ENCODE assay signal across 11 cellular contexts in genomic region chr4:2415881-2416563, GRCh38. TPM values are rescaled to one million over a fixed set of nuclear protein-coding genes. Genes with fewer than 3 reads are reported as not detected.
DNase-seq lines count a peak whose midpoint lies in the region; ATAC-seq, FAIRE-seq and TF ChIP-seq lines count a peak whose summit lies in the region.
"Had no signal": no experiment of that assay in that cellular context is flagged by ENCODE, and none has a peak within 500 bp of the region (broad histone marks: within the 10 kb centered on the region; RNA-seq: fewer than 3 reads in every experiment).

No MANE protein-coding gene starts in this region.

- TF ChIP-seq CTCF in astrocyte (IDR thresholded peaks at IDR 0.05; ENCODE audit: insufficient read depth, low read depth, low read length) (no peak), left lung (IDR thresholded peaks at IDR 0.05) (no peak)

- no peaks in the 10 kb centered on the region for H3K9me3 ChIP-seq in astrocyte (ENCODE audit: insufficient read depth, low read depth, low read length)
- H3K9me3 ChIP-seq in left lung, result no peaks in the 10 kb centered on the region
- H3K9me3 ChIP-seq: testis had no signal

- H3K9me3 Mint-ChIP-seq in activated T-cell treated with anti-CD3 and anti-CD28 coated beads, Interleukin-2, amount 50 U/mL, for 24 hours, result no peaks in the 10 kb centered on the region
- H3K9me3 Mint-ChIP-seq in astrocyte (ENCODE audit: unreplicated experiment), result peaks cover 10% of the 10 kb centered on the region

- H3K4me2 ChIP-seq in astrocyte (ENCODE audit: low read length), result peak overlapping the region; percentile 97

- H3K36me3 ChIP-seq in astrocyte (ENCODE audit: insufficient read depth, low read length) (no peaks in the 10 kb centered on the region), left lung (no peaks in the 10 kb centered on the region)

- ATAC-seq in left lung (no peak), HG03196 (IDR thresholded peaks at IDR 0.05; ENCODE audit: unreplicated experiment) (no peak)

- DNase-seq in activated T-cell treated with anti-CD3 and anti-CD28 coated beads, Interleukin-2, amount 50 U/mL, for 24 hours, result no peak
- DNase-seq in activated T-cell treated with anti-CD3 and anti-CD28 coated beads, Interleukin-2, amount 50 U/mL, for 1 hour, result no peak
- DNase-seq in astrocyte (ENCODE audit: low read depth) (no peak), left lung (peak in 1 of 2 donors; percentile 49), superior temporal gyrus (ENCODE audit: extremely low spot score) (peak; percentile 26), LoVo (ENCODE audit: low spot score) (no peak), NCI-H1092 (lab: John Stamatoyannopoulos, UW) (no peak)
- DNase-seq: central memory CD4-positive, alpha-beta T cell; NCI-H510A had no signal

- H3K27me3 ChIP-seq in astrocyte (ENCODE audit: insufficient read depth, low read length) (peaks cover 59% of the 10 kb centered on the region), left lung (peaks cover 15 to 54% of the 10 kb centered on the region in 2 donors)
- H3K27me3 ChIP-seq: testis had no signal

- H3K4me1 ChIP-seq in astrocyte (ENCODE audit: insufficient read depth, low read length), result peaks cover 33% of the 10 kb centered on the region
- peaks cover 24 to 61% of the 10 kb centered on the region in 2 donors for H3K4me1 ChIP-seq in left lung

- H3K27me3 Mint-ChIP-seq in activated T-cell treated with anti-CD3 and anti-CD28 coated beads, Interleukin-2, amount 50 U/mL, for 24 hours, result peaks cover 40% of the 10 kb centered on the region
- peaks cover 63% of the 10 kb centered on the region for H3K27me3 Mint-ChIP-seq in astrocyte (ENCODE audit: low read depth, unreplicated experiment)

- H2AFZ ChIP-seq in astrocyte (ENCODE audit: low read depth, low read length), result no peak overlapping the region

- H3K9ac ChIP-seq in astrocyte (ENCODE audit: low read length), result no peak overlapping the region

- H3K4me3 Mint-ChIP-seq in activated T-cell treated with anti-CD3 and anti-CD28 coated beads, Interleukin-2, amount 50 U/mL, for 24 hours, result peak overlapping the region; percentile 71
- H3K4me3 Mint-ChIP-seq in astrocyte (ENCODE audit: unreplicated experiment), result no peak overlapping the region

- intact Hi-C loops in left lung (cut with DNase I), result no loop called here

- peaks cover 6% of the 10 kb centered on the region for H4K20me1 ChIP-seq in astrocyte (ENCODE audit: insufficient read depth, low read length)

- no peaks in the 10 kb centered on the region for H3K79me2 ChIP-seq in astrocyte (ENCODE audit: insufficient read depth, low read length)

- H3K27ac Mint-ChIP-seq in activated T-cell treated with anti-CD3 and anti-CD28 coated beads, Interleukin-2, amount 50 U/mL, for 24 hours, result peak overlapping the region; percentile 64
- no peak overlapping the region for H3K27ac Mint-ChIP-seq in astrocyte (ENCODE audit: unreplicated experiment)

- H3K4me1 Mint-ChIP-seq in activated T-cell treated with anti-CD3 and anti-CD28 coated beads, Interleukin-2, amount 50 U/mL, for 24 hours (ENCODE audit: low read depth), result peaks cover 71% of the 10 kb centered on the region
- H3K4me1 Mint-ChIP-seq in astrocyte (ENCODE audit: low read depth, unreplicated experiment), result peaks cover 12% of the 10 kb centered on the region

- H3K4me3 ChIP-seq in astrocyte (ENCODE audit: insufficient read depth, low read depth, low read length) (no peak overlapping the region), left lung (peak overlapping the region; percentile 40 to 59)

- no peak for FAIRE-seq in astrocyte (lab: Jason Lieb, UNC)

- H3K27ac ChIP-seq in astrocyte (ENCODE audit: low read depth, low read length) (no peak overlapping the region), left lung (peak overlapping the region in 1 of 2 donors; percentile 73)

- no peaks in the 10 kb centered on the region for H3K36me3 Mint-ChIP-seq in activated T-cell treated with anti-CD3 and anti-CD28 coated beads, Interleukin-2, amount 50 U/mL, for 24 hours (ENCODE audit: low read depth)
- no peaks in the 10 kb centered on the region for H3K36me3 Mint-ChIP-seq in astrocyte (ENCODE audit: low read depth, unreplicated experiment)

RNA-seq across cellular contexts. Expression of gene ZFYVE28, which starts 2.4 kb away (rescaled TPM):
- total RNA-seq in astrocyte (0.31 and 0.68 TPM in 2 replicates), left lung (10 to 100 TPM; 12.0 to 12.4 TPM)

RNA-seq across cellular contexts. Expression of gene CFAP99, which starts 2.7 kb away (rescaled TPM):
- total RNA-seq in astrocyte, result not detected in 2 replicates
- total RNA-seq in left lung, result 1 to 10 TPM; 1.3 to 2.6 TPM

RNA-seq across cellular contexts. Expression of gene RNF4, which starts 52.9 kb away (rescaled TPM):
- 73.6 and 77.2 TPM in 2 replicates for total RNA-seq in astrocyte
- total RNA-seq in left lung, result 10 to 100 TPM; 42.2 to 46.2 TPM
